2 cellular contexts compared by ENCODE assay signal in the genomic region with DNA sequence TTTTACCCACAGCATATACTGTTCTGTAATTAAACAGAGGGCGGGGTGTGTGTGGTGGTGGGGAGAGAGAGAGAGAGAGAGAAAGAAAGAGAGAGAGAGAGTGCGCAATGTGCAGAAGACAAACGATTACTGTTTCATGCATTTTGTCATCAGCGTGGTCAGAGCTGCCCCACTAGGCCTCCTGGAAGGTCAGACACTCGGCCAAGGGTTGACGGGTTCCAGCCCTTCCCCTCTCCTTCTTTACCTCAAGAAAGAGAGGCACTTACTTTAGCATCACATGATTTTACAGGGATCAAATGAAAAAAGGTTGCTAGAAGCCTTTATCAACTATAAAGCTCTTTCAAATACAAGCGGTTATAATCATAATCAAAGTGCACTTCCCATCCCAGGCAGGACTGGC.
TF ChIP-seq lines count a peak whose summit lies in the region.

No MANE protein-coding gene starts in this region.

TF ChIP-seq in SK-N-SH, 30 proteins besides CTCF, POLR2A, EP300 and RAD21 (continued from another document):
- TF ChIP-seq, protein P1, sequence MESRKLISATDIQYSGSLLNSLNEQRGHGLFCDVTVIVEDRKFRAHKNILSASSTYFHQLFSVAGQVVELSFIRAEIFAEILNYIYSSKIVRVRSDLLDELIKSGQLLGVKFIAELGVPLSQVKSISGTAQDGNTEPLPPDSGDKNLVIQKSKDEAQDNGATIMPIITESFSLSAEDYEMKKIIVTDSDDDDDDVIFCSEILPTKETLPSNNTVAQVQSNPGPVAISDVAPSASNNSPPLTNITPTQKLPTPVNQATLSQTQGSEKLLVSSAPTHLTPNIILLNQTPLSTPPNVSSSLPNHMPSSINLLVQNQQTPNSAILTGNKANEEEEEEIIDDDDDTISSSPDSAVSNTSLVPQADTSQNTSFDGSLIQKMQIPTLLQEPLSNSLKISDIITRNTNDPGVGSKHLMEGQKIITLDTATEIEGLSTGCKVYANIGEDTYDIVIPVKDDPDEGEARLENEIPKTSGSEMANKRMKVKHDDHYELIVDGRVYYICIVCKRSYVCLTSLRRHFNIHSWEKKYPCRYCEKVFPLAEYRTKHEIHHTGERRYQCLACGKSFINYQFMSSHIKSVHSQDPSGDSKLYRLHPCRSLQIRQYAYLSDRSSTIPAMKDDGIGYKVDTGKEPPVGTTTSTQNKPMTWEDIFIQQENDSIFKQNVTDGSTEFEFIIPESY (IDR thresholded peaks at IDR 0.05; ENCODE audit: borderline replicate concordance, low read depth), result no peak
- no peak for TF ChIP-seq TAF1 (IDR thresholded peaks at IDR 0.05; ENCODE audit: borderline replicate concordance, low read depth, low read length)
- TF ChIP-seq JUND (IDR thresholded peaks at IDR 0.05), result no peak
- no peak for TF ChIP-seq FOXJ3 (CRISPR knock-in tag; IDR thresholded peaks at IDR 0.05)
- no peak for TF ChIP-seq FOXM1 (IDR thresholded peaks at IDR 0.05; ENCODE audit: low read depth)

TF ChIP-seq in SK-N-SH treated with all-trans-retinoic acid at 6 μM for 48 hours, 23 proteins besides CTCF, POLR2A, EP300 and RAD21 (continued from another document):
- TF ChIP-seq, protein P2, sequence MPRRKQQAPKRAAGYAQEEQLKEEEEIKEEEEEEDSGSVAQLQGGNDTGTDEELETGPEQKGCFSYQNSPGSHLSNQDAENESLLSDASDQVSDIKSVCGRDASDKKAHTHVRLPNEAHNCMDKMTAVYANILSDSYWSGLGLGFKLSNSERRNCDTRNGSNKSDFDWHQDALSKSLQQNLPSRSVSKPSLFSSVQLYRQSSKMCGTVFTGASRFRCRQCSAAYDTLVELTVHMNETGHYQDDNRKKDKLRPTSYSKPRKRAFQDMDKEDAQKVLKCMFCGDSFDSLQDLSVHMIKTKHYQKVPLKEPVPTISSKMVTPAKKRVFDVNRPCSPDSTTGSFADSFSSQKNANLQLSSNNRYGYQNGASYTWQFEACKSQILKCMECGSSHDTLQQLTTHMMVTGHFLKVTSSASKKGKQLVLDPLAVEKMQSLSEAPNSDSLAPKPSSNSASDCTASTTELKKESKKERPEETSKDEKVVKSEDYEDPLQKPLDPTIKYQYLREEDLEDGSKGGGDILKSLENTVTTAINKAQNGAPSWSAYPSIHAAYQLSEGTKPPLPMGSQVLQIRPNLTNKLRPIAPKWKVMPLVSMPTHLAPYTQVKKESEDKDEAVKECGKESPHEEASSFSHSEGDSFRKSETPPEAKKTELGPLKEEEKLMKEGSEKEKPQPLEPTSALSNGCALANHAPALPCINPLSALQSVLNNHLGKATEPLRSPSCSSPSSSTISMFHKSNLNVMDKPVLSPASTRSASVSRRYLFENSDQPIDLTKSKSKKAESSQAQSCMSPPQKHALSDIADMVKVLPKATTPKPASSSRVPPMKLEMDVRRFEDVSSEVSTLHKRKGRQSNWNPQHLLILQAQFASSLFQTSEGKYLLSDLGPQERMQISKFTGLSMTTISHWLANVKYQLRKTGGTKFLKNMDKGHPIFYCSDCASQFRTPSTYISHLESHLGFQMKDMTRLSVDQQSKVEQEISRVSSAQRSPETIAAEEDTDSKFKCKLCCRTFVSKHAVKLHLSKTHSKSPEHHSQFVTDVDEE (CRISPR knock-in tag; IDR thresholded peaks at IDR 0.05), result no peak
- TF ChIP-seq ZNF565 (CRISPR knock-in tag; conservative IDR thresholded peaks at IDR 0.05; ENCODE audit: low read depth), result no peak
- no peak for TF ChIP-seq TCF4 (CRISPR knock-in tag; IDR thresholded peaks at IDR 0.05; ENCODE audit: borderline replicate concordance)
- TF ChIP-seq OSR1 (CRISPR knock-in tag; IDR thresholded peaks at IDR 0.05), result no peak
